ENCODE assay signal across 9 cellular contexts in the genomic region with DNA sequence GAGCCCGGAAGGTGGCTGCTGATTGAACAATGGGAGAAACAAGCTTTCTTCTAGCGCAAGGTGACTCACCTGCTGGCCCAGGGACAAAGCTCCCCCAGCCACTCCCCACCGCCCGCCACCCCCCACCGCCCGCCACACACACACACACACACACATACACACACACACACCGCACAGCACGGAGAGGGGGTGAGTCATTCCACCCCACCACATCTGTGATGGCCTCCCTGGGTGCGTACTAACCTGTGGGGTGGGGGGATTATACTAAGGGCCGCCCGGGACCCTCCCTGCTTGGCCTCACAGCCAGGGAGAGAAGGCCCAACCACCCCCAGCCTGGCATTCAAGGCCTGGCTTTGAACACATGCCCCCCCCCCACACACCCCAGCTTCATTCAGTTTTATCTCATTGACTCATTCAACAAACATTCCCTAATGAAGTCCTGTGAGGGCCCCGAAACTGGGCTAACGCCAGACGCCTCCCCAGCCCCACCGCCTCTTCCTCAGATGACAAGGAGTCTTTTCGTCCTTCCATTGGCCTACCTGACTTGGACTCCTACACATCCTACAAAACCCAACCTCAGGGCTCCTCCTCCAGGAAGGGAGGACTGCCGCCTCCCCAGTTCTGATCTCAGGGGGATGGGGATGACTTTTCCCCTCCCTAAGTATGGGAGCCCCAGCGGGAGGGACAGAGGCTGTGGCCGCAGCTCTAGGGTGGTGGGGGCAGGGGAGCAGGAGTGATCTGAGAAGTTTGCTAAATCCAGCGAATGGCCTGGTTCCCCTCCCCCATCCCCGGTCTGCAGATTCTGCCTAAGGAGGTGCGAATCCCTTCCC. TPM values are rescaled to one million over a fixed set of nuclear protein-coding genes. Genes with fewer than 3 reads are reported as not detected.
DNase-seq lines count a peak whose midpoint lies in the region; ATAC-seq lines count a peak whose summit lies in the region.
"Had no signal": no experiment of that assay in that cellular context is flagged by ENCODE, and none has a peak within 500 bp of the region (broad histone marks: within the 10 kb centered on the region; RNA-seq: fewer than 3 reads in every experiment).

No MANE protein-coding gene starts in this region.

- DNase-seq in Caki2 (ENCODE audit: low read depth) (peak; percentile 98), NCI-H69 (lab: John Stamatoyannopoulos, UW) (peak; percentile 48), mesendoderm (peak; percentile 81), cortex of kidney (lab: John Stamatoyannopoulos, UW) (no peak), NCI-H187 (lab: John Stamatoyannopoulos, UW) (no peak)
- peak; percentile 61 for DNase-seq in activated naive CD8-positive, alpha-beta T cell treated with anti-CD3 and anti-CD28 coated beads, Interleukin-2, amount 50 U/mL, for 24 hours

- peak overlapping the region; percentile 70 for H3K56ac ChIP-seq in mesendoderm (ENCODE audit: low read length)

- no peak overlapping the region for H2BK120ac ChIP-seq in mesendoderm (ENCODE audit: low read depth, low read length)

- H2BK5ac ChIP-seq in mesendoderm (ENCODE audit: low read length) = no peak overlapping the region

- in situ Hi-C loops in Caki2 (cut with HindIII; ENCODE audit: low pct_unique_long_range_greater_than_20kb, low sequenced_read_pairs) = no loop called here

- H3K4me3 Mint-ChIP-seq in activated naive CD8-positive, alpha-beta T cell treated with anti-CD3 and anti-CD28 coated beads, Interleukin-2, amount 50 U/mL, for 24 hours = no peak overlapping the region

- H3K4ac ChIP-seq in mesendoderm (ENCODE audit: low read depth, low read length) = no peak overlapping the region

- H4K8ac ChIP-seq in mesendoderm (ENCODE audit: low read depth, low read length) = no peak overlapping the region

- no peaks in the 10 kb centered on the region for H3K9me3 Mint-ChIP-seq in activated naive CD8-positive, alpha-beta T cell treated with anti-CD3 and anti-CD28 coated beads, Interleukin-2, amount 50 U/mL, for 24 hours

- WGBS in mesendoderm (ENCODE audit: extremely low coverage, insufficient coverage, low lambda C conversion rate) = no CpG with 5 or more reads among the region's 22 CpGs

- no peak overlapping the region for H3K18ac ChIP-seq in mesendoderm (ENCODE audit: low read length)

- no peak overlapping the region for H2BK15ac ChIP-seq in mesendoderm (replicated peaks; ENCODE audit: low read depth)

- no peaks in the 10 kb centered on the region for H3K79me2 ChIP-seq in mesendoderm (ENCODE audit: control insufficient read depth, insufficient read depth, low read length)

- H3K79me1 ChIP-seq in mesendoderm (ENCODE audit: low read length) = no peaks in the 10 kb centered on the region

- no peak overlapping the region for H3K23ac ChIP-seq in mesendoderm (ENCODE audit: low read length)

- no peak overlapping the region for H2AK5ac ChIP-seq in mesendoderm (ENCODE audit: low read length)

- no peak overlapping the region for H3K27ac Mint-ChIP-seq in activated naive CD8-positive, alpha-beta T cell treated with anti-CD3 and anti-CD28 coated beads, Interleukin-2, amount 50 U/mL, for 24 hours

- H3K27me3 Mint-ChIP-seq in activated naive CD8-positive, alpha-beta T cell treated with anti-CD3 and anti-CD28 coated beads, Interleukin-2, amount 50 U/mL, for 24 hours = peaks cover 46% of the 10 kb centered on the region

- peaks cover 67% of the 10 kb centered on the region for H3K27me3 ChIP-seq in mesendoderm (ENCODE audit: insufficient read depth, low read length, poor library complexity)

- peaks cover 18% of the 10 kb centered on the region for H3K4me1 Mint-ChIP-seq in activated naive CD8-positive, alpha-beta T cell treated with anti-CD3 and anti-CD28 coated beads, Interleukin-2, amount 50 U/mL, for 24 hours

- no peaks in the 10 kb centered on the region for H3K36me3 Mint-ChIP-seq in activated naive CD8-positive, alpha-beta T cell treated with anti-CD3 and anti-CD28 coated beads, Interleukin-2, amount 50 U/mL, for 24 hours (ENCODE audit: low read depth)

- peak; percentile 77 for ATAC-seq in activated naive CD8-positive, alpha-beta T cell treated with anti-CD3 and anti-CD28 coated beads, Interleukin-2, amount 50 U/mL, for 24 hours
- no peak for ATAC-seq in GM19351 (IDR thresholded peaks at IDR 0.05; ENCODE audit: unreplicated experiment)
- no peak for ATAC-seq in HG02884 (IDR thresholded peaks at IDR 0.05; ENCODE audit: unreplicated experiment)

- no peak overlapping the region for H3K4me3 ChIP-seq in mesendoderm (ENCODE audit: low read length)

- H3K4me1 ChIP-seq in mesendoderm (ENCODE audit: control insufficient read depth, low read depth, low read length) = peaks cover 1% of the 10 kb centered on the region

- H3K4me2 ChIP-seq in mesendoderm (ENCODE audit: low read length) = peak overlapping the region; percentile 57

- H3K9ac ChIP-seq in mesendoderm (ENCODE audit: low read length) = no peak overlapping the region

- H3K36me3 ChIP-seq in mesendoderm (ENCODE audit: control insufficient read depth, insufficient read depth, low read length) = no peaks in the 10 kb centered on the region

- no peak overlapping the region for H3K27ac ChIP-seq in mesendoderm (ENCODE audit: low read depth, low read length)

- no peak overlapping the region for H4K5ac ChIP-seq in mesendoderm (ENCODE audit: low read length)

RNA-seq across cellular contexts. Expression of gene ONECUT3, which starts 5.8 kb away (rescaled TPM):
- not detected in 2 replicates for total RNA-seq in Caki2 (2014; rRNA removed; shearing (Covaris generic); ENCODE audit: low replicate concordance)
- not detected for polyA plus RNA-seq in mesendoderm (2013, experiment 1 of 2)
- polyA plus RNA-seq in mesendoderm (2013, experiment 2 of 2) = not detected
- total RNA-seq: lung microvascular endothelial cell had no signal

Comparison
In these comparisons a context has a peak if more than half of its experiments do, and no peak if none do; other contexts are left out.
1. DNase-seq: peak in Caki2 (single experiment), NCI-H69 (single experiment), activated naive CD8-positive, alpha-beta T cell treated with anti-CD3 and anti-CD28 coated beads, Interleukin-2, amount 50 U/mL, for 24 hours (single experiment) and mesendoderm (single experiment); none in cortex of kidney (single experiment) and NCI-H187 (0 of 2).